ENCODE assay signal across 20 cellular contexts in genomic region chr20:40813708-40814327, GRCh38.
"Had no signal": no experiment of that assay in that cellular context is flagged by ENCODE, and none has a peak within 500 bp of the region (broad histone marks: within the 10 kb centered on the region; RNA-seq: fewer than 3 reads in every experiment).

No MANE protein-coding gene starts in this region.

- H3K27me3 ChIP-seq: colonic mucosa, hepatocyte, pancreas, spleen, tibial artery, upper lobe of left lung, vagina had no signal

- H3K36me3 ChIP-seq: colonic mucosa, pancreas, prostate gland, spleen, tibial artery, upper lobe of left lung, vagina had no signal

- H2AFZ ChIP-seq: hepatocyte had no signal

- DNase-seq: colonic mucosa; dermis blood vessel endothelial cell; effector CD4-positive, alpha-beta T cell; erythroblast; foreskin keratinocyte; naive thymus-derived CD4-positive, alpha-beta T cell; nephron progenitor cell; nucleus accumbens; pancreas; spleen; stimulated activated CD4-positive, alpha-beta T cell treated with anti-CD3 and anti-CD28 coated beads, Interleukin-15, amount 100 ng/mL, for 24 hours; stimulated activated CD4-positive, alpha-beta T cell treated with anti-CD3 and anti-CD28 coated beads, Interleukin-2, amount 100 ng/mL, for 24 hours; stimulated activated naive CD4-positive, alpha-beta T cell treated with Interleukin-2 at 50 U/mL for 16 hours; tibial artery had no signal

- H3K9me3 Mint-ChIP-seq: endodermal cell had no signal

- H3K27ac ChIP-seq: colonic mucosa, foreskin keratinocyte, hepatocyte, pancreas, prostate gland, spleen, tibial artery, upper lobe of left lung, vagina had no signal

- H3K4me2 ChIP-seq: hepatocyte had no signal

- H3K4me3 Mint-ChIP-seq: endodermal cell; naive thymus-derived CD4-positive, alpha-beta T cell; nephron progenitor cell had no signal

- ATAC-seq: naive thymus-derived CD4-positive, alpha-beta T cell; pancreas; sciatic nerve had no signal

- H3K27ac Mint-ChIP-seq: endodermal cell, nephron progenitor cell had no signal

- H3K4me1 Mint-ChIP-seq: endodermal cell had no signal

- H3K4me3 ChIP-seq: colonic mucosa, hepatocyte, pancreas, prostate gland, spleen, tibial artery, upper lobe of left lung, vagina had no signal

- H3K79me2 ChIP-seq: hepatocyte had no signal

- H3K9me3 ChIP-seq: colonic mucosa, pancreas, prostate gland, spleen, tibial artery, upper lobe of left lung, vagina had no signal

- H3K4me1 ChIP-seq: colonic mucosa, foreskin keratinocyte, pancreas, prostate gland, spleen, tibial artery, upper lobe of left lung, vagina had no signal
